ENCODE assay signal across 10 cellular contexts in the genomic region with DNA sequence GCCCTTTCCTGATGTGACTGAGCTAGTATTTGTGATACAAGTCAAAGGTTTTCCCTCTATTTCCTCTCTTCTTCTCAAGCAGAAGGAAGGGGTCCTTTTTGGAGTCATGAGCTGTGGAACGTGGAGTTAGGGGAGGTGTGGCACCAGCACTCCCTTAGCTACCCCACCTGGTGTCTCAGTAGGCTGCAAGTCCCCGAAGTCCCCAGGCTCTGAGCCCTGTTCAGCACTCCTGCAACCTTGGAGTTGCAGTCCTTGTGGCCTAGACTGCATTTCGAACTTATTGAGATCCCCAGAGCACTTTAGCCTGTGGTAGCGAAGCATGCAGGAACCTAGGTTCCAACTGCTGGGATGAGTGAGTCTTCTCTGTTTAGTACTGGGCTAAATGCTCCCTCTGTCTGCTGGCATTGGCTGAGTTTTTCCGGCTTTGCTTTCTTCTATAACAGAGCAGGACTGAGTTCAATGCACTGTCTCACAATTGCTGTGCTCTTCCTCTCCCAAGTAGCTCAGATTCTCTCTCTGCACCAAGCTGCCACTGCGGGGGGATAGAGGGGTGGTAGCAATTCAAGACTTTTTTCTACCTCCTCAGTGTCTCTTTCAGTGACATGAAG.
"Had no signal": no experiment of that assay in that cellular context is flagged by ENCODE, and none has a peak within 500 bp of the region (broad histone marks: within the 10 kb centered on the region; RNA-seq: fewer than 3 reads in every experiment).

No MANE protein-coding gene starts in this region.

- H3K4me1 Mint-ChIP-seq: neural crest cell had no signal

- DNase-seq: activated naive CD4-positive, alpha-beta T cell treated with anti-CD3 and anti-CD28 coated beads, Interleukin-2, amount 50 U/mL, for 16 hours; adrenal gland; caudate nucleus; effector CD4-positive, alpha-beta T cell; gastrocnemius medialis; pancreas; stimulated activated CD4-positive, alpha-beta T cell treated with anti-CD3 and anti-CD28 coated beads, Interleukin-4, amount 100 ng/mL, for 4 hours had no signal

- H3K4me3 Mint-ChIP-seq: neural crest cell had no signal

- FAIRE-seq: urothelium cell line had no signal

- H3K4me1 ChIP-seq: adrenal gland, gastrocnemius medialis, pancreas had no signal

- H3K9me3 ChIP-seq: adrenal gland, gastrocnemius medialis, pancreas had no signal

- H3K27me3 ChIP-seq: adrenal gland, gastrocnemius medialis, pancreas had no signal

- H3K4me3 ChIP-seq: adrenal gland, coronary artery, gastrocnemius medialis, pancreas had no signal

- ATAC-seq: gastrocnemius medialis, pancreas had no signal

- H3K27ac ChIP-seq: adrenal gland, coronary artery, gastrocnemius medialis, pancreas had no signal

- H3K36me3 ChIP-seq: adrenal gland, gastrocnemius medialis, pancreas had no signal
